Comparison of ENCODE assay signal across 8 cellular contexts in the genomic region with DNA sequence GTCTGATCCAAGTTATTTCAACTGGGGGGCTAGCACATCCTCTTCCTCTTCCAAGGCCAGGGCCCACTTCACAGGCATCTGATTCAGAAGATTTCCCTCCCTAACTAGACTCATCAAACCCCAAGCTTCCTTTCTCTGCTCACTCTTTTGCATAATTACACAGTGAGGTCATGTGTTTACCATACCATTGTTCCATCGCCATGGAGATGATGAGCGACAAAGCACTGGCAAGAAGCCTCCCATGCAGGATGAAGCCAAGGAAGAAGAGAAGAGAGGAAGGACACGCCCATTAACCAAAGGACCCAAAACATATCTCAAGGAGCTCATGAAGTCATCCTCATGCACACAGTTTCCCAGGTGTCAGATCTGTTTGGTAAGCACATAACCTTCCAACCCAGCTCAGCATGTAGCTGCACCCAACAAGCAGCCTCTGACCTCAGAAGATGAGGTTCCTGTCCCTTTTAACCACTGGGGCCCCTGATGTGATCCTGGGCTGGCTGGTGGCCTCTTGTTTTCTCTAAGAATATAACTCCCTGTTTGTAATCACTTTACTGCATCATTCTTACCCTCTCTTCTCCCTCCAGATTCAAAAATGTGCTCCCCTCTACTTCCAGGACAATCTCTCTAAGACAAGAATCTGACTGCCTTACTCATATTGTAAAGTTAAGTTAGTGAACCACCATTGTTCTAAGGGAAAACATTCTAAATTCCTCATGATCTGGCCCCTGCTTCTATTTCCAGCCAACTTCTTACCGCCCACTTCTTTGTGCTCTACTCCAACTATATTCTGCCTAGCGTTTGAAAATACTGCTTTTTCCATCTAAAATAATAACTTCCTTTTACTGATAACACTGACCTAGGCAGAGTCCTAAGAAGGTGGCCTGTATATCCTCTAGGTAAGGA.
DNase-seq lines count a peak whose midpoint lies in the region; ATAC-seq and TF ChIP-seq lines count a peak whose summit lies in the region.

No MANE protein-coding gene starts in this region.

- no peaks in the 10 kb centered on the region for H3K9me3 ChIP-seq in MM.1S (replicated peaks; ENCODE audit: insufficient read depth, low read length)

- H3K4me3 ChIP-seq in MM.1S (ENCODE audit: low read length) (no peak overlapping the region), brain microvascular endothelial cell (ENCODE audit: low read depth, low read length) (no peak overlapping the region)

- no peak for ATAC-seq in HG02571 (IDR thresholded peaks at IDR 0.05; ENCODE audit: unreplicated experiment)
- ATAC-seq in GM19455 (IDR thresholded peaks at IDR 0.05; ENCODE audit: unreplicated experiment), result no peak

- H3K79me2 ChIP-seq in MM.1S (ENCODE audit: low read length), result no peaks in the 10 kb centered on the region

- H3K27ac ChIP-seq in MM.1S (ENCODE audit: low read length) (no peak overlapping the region), brain microvascular endothelial cell (peak overlapping the region; percentile 71)

- peak; percentile 46 for DNase-seq in COR-L47 (lab: John Stamatoyannopoulos, UW)
- peak; percentile 9 for DNase-seq in MM.1S
- DNase-seq in brain microvascular endothelial cell, result peak; percentile 98
- peak; percentile 99 for DNase-seq in kidney tubule cell (ENCODE audit: low spot score)
- no peak for DNase-seq in activated CD4-positive, CD25-positive, alpha-beta regulatory T cell treated with anti-CD3 and anti-CD28 coated beads, Interleukin-2, amount 50 U/mL, for 72 hours
- no peak for DNase-seq in NCI-H2107 treated with DMSO at 0.1 percent for 48 hours (lab: John Stamatoyannopoulos, UW; ENCODE audit: unreplicated experiment)

- H3K4me2 ChIP-seq in MM.1S (ENCODE audit: low read depth, low read length), result no peak overlapping the region

- H3K9me2 ChIP-seq in MM.1S (replicated peaks; ENCODE audit: insufficient read depth, low read length), result no peaks in the 10 kb centered on the region

- no peaks in the 10 kb centered on the region for H3K36me3 ChIP-seq in MM.1S (replicated peaks; ENCODE audit: insufficient read depth, low read length)
- no peaks in the 10 kb centered on the region for H3K36me3 ChIP-seq in brain microvascular endothelial cell (replicated peaks)

- no peaks in the 10 kb centered on the region for H3K4me1 ChIP-seq in MM.1S (ENCODE audit: low read length)

- no peak overlapping the region for H2AFZ ChIP-seq in MM.1S (ENCODE audit: low read length)

- H3K27me3 ChIP-seq in MM.1S (replicated peaks; ENCODE audit: insufficient read depth, low read length) (no peaks in the 10 kb centered on the region), brain microvascular endothelial cell (replicated peaks) (no peaks in the 10 kb centered on the region)

- H3K9ac ChIP-seq in MM.1S (ENCODE audit: low read length), result no peak overlapping the region

- in situ Hi-C loops in brain microvascular endothelial cell (cut with HindIII; ENCODE audit: low pct_ligation_motif_present, low sequenced_read_pairs), result no loop called here

- TF ChIP-seq CTCF in MM.1S (IDR thresholded peaks at IDR 0.05; ENCODE audit: low read length) (no peak), brain microvascular endothelial cell (IDR thresholded peaks at IDR 0.05; ENCODE audit: low read depth, low read length, missing control alignments) (no peak)

- H3F3A ChIP-seq in MM.1S (ENCODE audit: insufficient read depth, low read length), result no peaks in the 10 kb centered on the region

- no peaks in the 10 kb centered on the region for H4K20me1 ChIP-seq in MM.1S (ENCODE audit: insufficient read depth, low read length)

Comparison
In these comparisons a context has a peak if more than half of its experiments do, and no peak if none do; other contexts are left out.
1. DNase-seq: peak in COR-L47 (single experiment), MM.1S (single experiment), brain microvascular endothelial cell (single experiment) and kidney tubule cell (single experiment); none in activated CD4-positive, CD25-positive, alpha-beta regulatory T cell treated with anti-CD3 and anti-CD28 coated beads, Interleukin-2, amount 50 U/mL, for 72 hours (single experiment) and NCI-H2107 treated with DMSO at 0.1 percent for 48 hours (single experiment).